In genomic region chr12:54028324-54029201, GRCh38 we compare ENCODE assay signal across 11 cellular contexts. TPM values are rescaled to one million over a fixed set of nuclear protein-coding genes. Genes with fewer than 3 reads are reported as not detected.
DNase-seq lines count a peak whose midpoint lies in the region; ATAC-seq and TF ChIP-seq lines count a peak whose summit lies in the region.
"Had no signal": no experiment of that assay in that cellular context is flagged by ENCODE, and none has a peak within 500 bp of the region (broad histone marks: within the 10 kb centered on the region; RNA-seq: fewer than 3 reads in every experiment).

HOXC6 (plus strand) TSS chr12:54028440; CDS start chr12:54028522, 82 bp downstream.

- POLR2A ChIA-PET in WTC11 (lab: Charles Lee), result interaction anchor here (1.3 kb wide), 1 partner anchor 20 kb away, joined by 3 read pairs; the partner anchor contains the start of gene HOXC8

- no peak for TF ChIP-seq POLR2A in lower leg skin (IDR thresholded peaks at IDR 0.05)

- intact Hi-C loops in lower leg skin (cut with DNase I; ENCODE audit: low total_unique reads), result no loop called here

- no peak within 1 kb of the TSS for H3K4me3 Mint-ChIP-seq in stimulated activated naive CD8-positive, alpha-beta T cell treated with anti-CD3 and anti-CD28 coated beads, Interleukin-15, Interleukin-2, amounts not matched to agents 100 ng/mL and 50 ng/mL, for 24 hours
- H3K4me3 Mint-ChIP-seq in WTC11, result peak within 1 kb of the TSS; percentile 29; the same call in 1 of the 2 replicates
- H3K4me3 Mint-ChIP-seq: dendritic cell treated with granulocyte-macrophage colony-stimulating factor and Interleukin-4, amounts not matched to agents 40 ng/mL and 50 ng/mL, for 4 days had no signal

- peaks cover 42% of the 10 kb centered on the region for H3K36me3 ChIP-seq in MG63

- TF ChIP-seq CTCF in WTC11 (IDR thresholded peaks at IDR 0.05) (no peak), lower leg skin (IDR thresholded peaks at IDR 0.05) (no peak)

- H3K27me3 ChIP-seq in MG63, result no peaks in the 10 kb centered on the region

- CTCF ChIA-PET in WTC11 (lab: Charles Lee), result interaction anchor here (0.7 to 8.1 kb wide), 9 partner anchors 20 to 186 kb away, joined by 3 to 149 read pairs (median 5); partner anchors contain the start of genes HOXC10 and HOXC8

- no peaks in the 10 kb centered on the region for H3K9me3 ChIP-seq in MG63

- H3K4me1 Mint-ChIP-seq in stimulated activated naive CD8-positive, alpha-beta T cell treated with anti-CD3 and anti-CD28 coated beads, Interleukin-15, Interleukin-2, amounts not matched to agents 100 ng/mL and 50 ng/mL, for 24 hours (ENCODE audit: low read depth), result peaks cover 26% of the 10 kb centered on the region
- peaks cover 37% of the 10 kb centered on the region for H3K4me1 Mint-ChIP-seq in WTC11

- H3K27me3 Mint-ChIP-seq in stimulated activated naive CD8-positive, alpha-beta T cell treated with anti-CD3 and anti-CD28 coated beads, Interleukin-15, Interleukin-2, amounts not matched to agents 100 ng/mL and 50 ng/mL, for 24 hours, result peaks cover 88% of the 10 kb centered on the region
- H3K27me3 Mint-ChIP-seq in WTC11 (ENCODE audit: low read depth), result peaks cover 100% of the 10 kb centered on the region

- ATAC-seq in stimulated activated naive CD8-positive, alpha-beta T cell treated with anti-CD3 and anti-CD28 coated beads, Interleukin-15, Interleukin-2, amounts not matched to agents 100 U/mL and 50 U/mL, for 24 hours, result no peak
- no peak for ATAC-seq in WTC11

- H3K4me3 ChIP-seq in lower leg skin (ENCODE audit: low read depth, poor library complexity, severe bottlenecking), result peak within 1 kb of the TSS; percentile 14
- no peak within 1 kb of the TSS for H3K4me3 ChIP-seq in MG63

- peak within 1 kb of the TSS; percentile 4 for H3K27ac Mint-ChIP-seq in stimulated activated naive CD8-positive, alpha-beta T cell treated with anti-CD3 and anti-CD28 coated beads, Interleukin-15, Interleukin-2, amounts not matched to agents 100 ng/mL and 50 ng/mL, for 24 hours
- no peak within 1 kb of the TSS for H3K27ac Mint-ChIP-seq in WTC11
- H3K27ac Mint-ChIP-seq: dendritic cell treated with granulocyte-macrophage colony-stimulating factor and Interleukin-4, amounts not matched to agents 40 ng/mL and 50 ng/mL, for 4 days had no signal

- no peaks in the 10 kb centered on the region for H3K9me3 Mint-ChIP-seq in stimulated activated naive CD8-positive, alpha-beta T cell treated with anti-CD3 and anti-CD28 coated beads, Interleukin-15, Interleukin-2, amounts not matched to agents 100 ng/mL and 50 ng/mL, for 24 hours
- H3K9me3 Mint-ChIP-seq in WTC11, result no peaks in the 10 kb centered on the region

- 8 to 16% methylated on average over 36 of the region's 36 CpGs for WGBS in lower leg skin, 2 donors

- DNase-seq in stimulated activated naive CD8-positive, alpha-beta T cell treated with anti-CD3 and anti-CD28 coated beads, Interleukin-15, Interleukin-2, amounts not matched to agents 100 U/mL and 50 U/mL, for 24 hours, result no peak
- DNase-seq in WTC11 (ENCODE audit: low spot score) (no peak), lower leg skin (ENCODE audit: low spot score in 2 of 2) (no peak), MG63 (no peak), cerebellar nuclear complex (lab: John Stamatoyannopoulos, UW) (no peak), NCI-H146 treated with DMSO at 0.1 percent for 48 hours (lab: John Stamatoyannopoulos, UW; ENCODE audit: unreplicated experiment) (no peak)
- no peak for DNase-seq in stimulated activated CD4-positive, alpha-beta T cell treated with anti-CD3 and anti-CD28 coated beads, Interleukin-2, amount 100 ng/mL, for 48 hours
- DNase-seq: activated CD4-positive, CD25-positive, alpha-beta regulatory T cell treated with anti-CD3 and anti-CD28 coated beads, Interleukin-2, amount 50 U/mL, for 72 hours; DMS79 had no signal

- no peaks in the 10 kb centered on the region for H3K36me3 Mint-ChIP-seq in stimulated activated naive CD8-positive, alpha-beta T cell treated with anti-CD3 and anti-CD28 coated beads, Interleukin-15, Interleukin-2, amounts not matched to agents 100 ng/mL and 50 ng/mL, for 24 hours (ENCODE audit: low read depth)
- H3K36me3 Mint-ChIP-seq in WTC11, result no peaks in the 10 kb centered on the region

TF ChIP-seq in WTC11, 78 proteins besides CTCF, POLR2A, EP300 and RAD21:
- TF ChIP-seq ATF3 (CRISPR knock-in tag; conservative IDR thresholded peaks at IDR 0.05), result no peak
- TF ChIP-seq, protein P1, sequence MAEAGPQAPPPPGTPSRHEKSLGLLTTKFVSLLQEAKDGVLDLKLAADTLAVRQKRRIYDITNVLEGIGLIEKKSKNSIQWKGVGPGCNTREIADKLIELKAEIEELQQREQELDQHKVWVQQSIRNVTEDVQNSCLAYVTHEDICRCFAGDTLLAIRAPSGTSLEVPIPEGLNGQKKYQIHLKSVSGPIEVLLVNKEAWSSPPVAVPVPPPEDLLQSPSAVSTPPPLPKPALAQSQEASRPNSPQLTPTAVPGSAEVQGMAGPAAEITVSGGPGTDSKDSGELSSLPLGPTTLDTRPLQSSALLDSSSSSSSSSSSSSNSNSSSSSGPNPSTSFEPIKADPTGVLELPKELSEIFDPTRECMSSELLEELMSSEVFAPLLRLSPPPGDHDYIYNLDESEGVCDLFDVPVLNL (CRISPR knock-in tag; IDR thresholded peaks at IDR 0.05; ENCODE audit: borderline replicate concordance, low read depth), result no peak
- no peak for TF ChIP-seq SMAD4 (CRISPR knock-in tag; IDR thresholded peaks at IDR 0.05)
- no peak for TF ChIP-seq JUN (CRISPR knock-in tag; IDR thresholded peaks at IDR 0.05)
- peak; percentile 67 for TF ChIP-seq USF1 (CRISPR knock-in tag; IDR thresholded peaks at IDR 0.05)
- no peak for TF ChIP-seq IRF2 (CRISPR knock-in tag; IDR thresholded peaks at IDR 0.05; ENCODE audit: borderline replicate concordance, low read depth)
- TF ChIP-seq GABPB1 (CRISPR knock-in tag; IDR thresholded peaks at IDR 0.05), result no peak
- TF ChIP-seq, protein P2, sequence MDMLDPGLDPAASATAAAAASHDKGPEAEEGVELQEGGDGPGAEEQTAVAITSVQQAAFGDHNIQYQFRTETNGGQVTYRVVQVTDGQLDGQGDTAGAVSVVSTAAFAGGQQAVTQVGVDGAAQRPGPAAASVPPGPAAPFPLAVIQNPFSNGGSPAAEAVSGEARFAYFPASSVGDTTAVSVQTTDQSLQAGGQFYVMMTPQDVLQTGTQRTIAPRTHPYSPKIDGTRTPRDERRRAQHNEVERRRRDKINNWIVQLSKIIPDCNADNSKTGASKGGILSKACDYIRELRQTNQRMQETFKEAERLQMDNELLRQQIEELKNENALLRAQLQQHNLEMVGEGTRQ (CRISPR knock-in tag; IDR thresholded peaks at IDR 0.05), result peak; percentile 65; the same call in 1 of the 2 replicates
- no peak for TF ChIP-seq RELA (CRISPR knock-in tag; IDR thresholded peaks at IDR 0.05; ENCODE audit: borderline replicate concordance)
- no peak for TF ChIP-seq TP53 (CRISPR knock-in tag; IDR thresholded peaks at IDR 0.05)
- no peak for TF ChIP-seq FOXK1 (CRISPR knock-in tag; IDR thresholded peaks at IDR 0.05)
- TF ChIP-seq, protein P3, sequence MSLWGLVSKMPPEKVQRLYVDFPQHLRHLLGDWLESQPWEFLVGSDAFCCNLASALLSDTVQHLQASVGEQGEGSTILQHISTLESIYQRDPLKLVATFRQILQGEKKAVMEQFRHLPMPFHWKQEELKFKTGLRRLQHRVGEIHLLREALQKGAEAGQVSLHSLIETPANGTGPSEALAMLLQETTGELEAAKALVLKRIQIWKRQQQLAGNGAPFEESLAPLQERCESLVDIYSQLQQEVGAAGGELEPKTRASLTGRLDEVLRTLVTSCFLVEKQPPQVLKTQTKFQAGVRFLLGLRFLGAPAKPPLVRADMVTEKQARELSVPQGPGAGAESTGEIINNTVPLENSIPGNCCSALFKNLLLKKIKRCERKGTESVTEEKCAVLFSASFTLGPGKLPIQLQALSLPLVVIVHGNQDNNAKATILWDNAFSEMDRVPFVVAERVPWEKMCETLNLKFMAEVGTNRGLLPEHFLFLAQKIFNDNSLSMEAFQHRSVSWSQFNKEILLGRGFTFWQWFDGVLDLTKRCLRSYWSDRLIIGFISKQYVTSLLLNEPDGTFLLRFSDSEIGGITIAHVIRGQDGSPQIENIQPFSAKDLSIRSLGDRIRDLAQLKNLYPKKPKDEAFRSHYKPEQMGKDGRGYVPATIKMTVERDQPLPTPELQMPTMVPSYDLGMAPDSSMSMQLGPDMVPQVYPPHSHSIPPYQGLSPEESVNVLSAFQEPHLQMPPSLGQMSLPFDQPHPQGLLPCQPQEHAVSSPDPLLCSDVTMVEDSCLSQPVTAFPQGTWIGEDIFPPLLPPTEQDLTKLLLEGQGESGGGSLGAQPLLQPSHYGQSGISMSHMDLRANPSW (CRISPR knock-in tag; conservative IDR thresholded peaks at IDR 0.05; ENCODE audit: low read depth), result no peak
- TF ChIP-seq GRHL2 (CRISPR knock-in tag; IDR thresholded peaks at IDR 0.05; ENCODE audit: insufficient replicate concordance, severe bottlenecking), result no peak

RNA-seq across cellular contexts. Expression of gene HOXC6, which starts in this region (rescaled TPM):
- total RNA-seq in WTC11 (2021) (not detected in 3 replicates), lower leg skin (1 to 10 TPM; 2.6 to 6.3 (median 3.7) TPM)
- 4.9 and 5.3 TPM in 2 replicates for total RNA-seq in MG63 (2014; rRNA removed; shearing (Covaris generic); ENCODE audit: low replicate concordance)
